32 cellular contexts compared by ENCODE assay signal in genomic region chr14:20215196-20215595, GRCh38. TPM values are rescaled to one million over a fixed set of nuclear protein-coding genes. Genes with fewer than 3 reads are reported as not detected.
"Had no signal": no experiment of that assay in that cellular context is flagged by ENCODE, and none has a peak within 500 bp of the region (broad histone marks: within the 10 kb centered on the region; RNA-seq: fewer than 3 reads in every experiment).

No MANE protein-coding gene starts in this region.

- H3K4me3 Mint-ChIP-seq: activated naive CD8-positive, alpha-beta T cell; activated T-cell treated with anti-CD3 and anti-CD28 coated beads, Interleukin-2, amount 50 U/mL, for 72 hours; nephron; stimulated activated effector memory CD8-positive, alpha-beta T cell treated with anti-CD3 and anti-CD28 coated beads, Interleukin-12 subunit alpha, Interleukin-12 subunit beta, amount 100 ng/mL, for 72 hours; stimulated activated naive CD8-positive, alpha-beta T cell treated with anti-CD3 and anti-CD28 coated beads, Interleukin-15, amount 100 ng/mL, for 72 hours; T-helper 2 cell treated with Interferon-gamma antibody and Interleukin-4, amounts not matched to agents 5 μg/mL and 100 μg/mL, for 36 hours had no signal

- H3K36me3 Mint-ChIP-seq: activated naive CD8-positive, alpha-beta T cell; stimulated activated effector memory CD8-positive, alpha-beta T cell treated with anti-CD3 and anti-CD28 coated beads, Interleukin-12 subunit alpha, Interleukin-12 subunit beta, amount 100 ng/mL, for 72 hours had no signal

- ATAC-seq: activated T-cell treated with anti-CD3 and anti-CD28 coated beads, Interleukin-2, amount 50 U/mL, for 72 hours; gastrocnemius medialis; mucosa of descending colon; sciatic nerve; stimulated activated effector memory CD8-positive, alpha-beta T cell treated with anti-CD3 and anti-CD28 coated beads, Interleukin-12 subunit alpha, Interleukin-12 subunit beta, amount 100 ng/mL, for 72 hours; stimulated activated naive CD8-positive, alpha-beta T cell treated with anti-CD3 and anti-CD28 coated beads, Interleukin-15, amount 100 ng/mL, for 72 hours had no signal

- H3K36me3 ChIP-seq: gastrocnemius medialis, left ventricle myocardium inferior, thyroid gland, upper lobe of left lung, vagina had no signal

- H3K27ac Mint-ChIP-seq: activated naive CD8-positive, alpha-beta T cell; activated T-cell treated with anti-CD3 and anti-CD28 coated beads, Interleukin-2, amount 50 U/mL, for 72 hours; nephron; progenitor cell of endocrine pancreas; stimulated activated effector memory CD8-positive, alpha-beta T cell treated with anti-CD3 and anti-CD28 coated beads, Interleukin-12 subunit alpha, Interleukin-12 subunit beta, amount 100 ng/mL, for 72 hours; stimulated activated naive CD8-positive, alpha-beta T cell treated with anti-CD3 and anti-CD28 coated beads, Interleukin-15, amount 100 ng/mL, for 72 hours; T-helper 2 cell treated with Interferon-gamma antibody and Interleukin-4, amounts not matched to agents 5 μg/mL and 100 μg/mL, for 36 hours had no signal

- H3K4me1 ChIP-seq: gastrocnemius medialis, left ventricle myocardium inferior, thyroid gland, upper lobe of left lung, vagina had no signal

- DNase-seq: activated CD4-positive, alpha-beta T cell treated with anti-CD3 and anti-CD28 coated beads for 4 hours; activated CD4-positive, alpha-beta T cell treated with anti-CD3 and anti-CD28 coated beads, Interleukin-2, amount 50 U/mL, for 4 hours; activated naive CD4-positive, alpha-beta T cell; activated T-cell treated with anti-CD3 and anti-CD28 coated beads for 4 hours; activated T-cell treated with anti-CD3 and anti-CD28 coated beads, Interleukin-2, amount 50 U/mL, for 72 hours; anterior cingulate cortex; gastrocnemius medialis; glutamatergic neuron; islet precursor cell; left ventricle myocardium inferior; mucosa of descending colon; small intestine; stimulated activated CD4-positive, alpha-beta T cell treated with anti-CD3 and anti-CD28 coated beads, Interleukin-4, amount 100 ng/mL, for 24 hours; stimulated activated naive CD8-positive, alpha-beta T cell treated with anti-CD3 and anti-CD28 coated beads, Interleukin-15, amount 100 ng/mL, for 72 hours; thyroid gland; upper lobe of left lung had no signal

- H3K9me3 Mint-ChIP-seq: activated T-cell treated with anti-CD3 and anti-CD28 coated beads, Interleukin-2, amount 50 U/mL, for 72 hours; stimulated activated effector memory CD8-positive, alpha-beta T cell treated with anti-CD3 and anti-CD28 coated beads, Interleukin-12 subunit alpha, Interleukin-12 subunit beta, amount 100 ng/mL, for 72 hours; stimulated activated naive CD8-positive, alpha-beta T cell treated with anti-CD3 and anti-CD28 coated beads, Interleukin-15, amount 100 ng/mL, for 72 hours; T-helper 2 cell treated with Interferon-gamma antibody and Interleukin-4, amounts not matched to agents 5 μg/mL and 100 μg/mL, for 36 hours had no signal

- H3K27ac ChIP-seq: coronary artery, gastrocnemius medialis, left ventricle myocardium inferior, thyroid gland, upper lobe of left lung, vagina, VCaP had no signal

- H3K4me3 ChIP-seq: coronary artery, gastrocnemius medialis, left ventricle myocardium inferior, lung, mucosa of descending colon, thyroid gland, upper lobe of left lung, vagina had no signal

- H3K27me3 ChIP-seq: gastrocnemius medialis, thyroid gland, upper lobe of left lung, vagina had no signal

- FAIRE-seq: endothelial cell of umbilical vein, small intestine had no signal

- H3K9me3 ChIP-seq: gastrocnemius medialis, mucosa of descending colon, thyroid gland, upper lobe of left lung, vagina had no signal

- H3K4me1 Mint-ChIP-seq: nephron; stimulated activated effector memory CD8-positive, alpha-beta T cell treated with anti-CD3 and anti-CD28 coated beads, Interleukin-12 subunit alpha, Interleukin-12 subunit beta, amount 100 ng/mL, for 72 hours; stimulated activated naive CD8-positive, alpha-beta T cell treated with anti-CD3 and anti-CD28 coated beads, Interleukin-15, amount 100 ng/mL, for 72 hours had no signal

- H3K27me3 Mint-ChIP-seq: progenitor cell of endocrine pancreas; stimulated activated naive CD8-positive, alpha-beta T cell treated with anti-CD3 and anti-CD28 coated beads, Interleukin-15, amount 100 ng/mL, for 72 hours had no signal

RNA-seq across cellular contexts. Expression of gene OR11H6, which starts 8.3 kb away (rescaled TPM):
- total RNA-seq: activated T-cell treated with anti-CD3 and anti-CD28 coated beads, Interleukin-2, amount 50 U/mL, for 72 hours; endothelial cell of umbilical vein; gastrocnemius medialis; left ventricle myocardium inferior; lung; mesenteric fat pad; mucosa of descending colon; osteoblast; progenitor cell of endocrine pancreas; renal cortical epithelial cell; sciatic nerve; thyroid gland; upper lobe of left lung; vagina had no signal
- polyA plus RNA-seq: adipose tissue, endothelial cell of umbilical vein, esophagus, lung, small intestine had no signal

RNA-seq across cellular contexts. Expression of gene OR11H7, which starts 13.6 kb away (rescaled TPM):
- total RNA-seq: activated T-cell treated with anti-CD3 and anti-CD28 coated beads, Interleukin-2, amount 50 U/mL, for 72 hours; endothelial cell of umbilical vein; gastrocnemius medialis; left ventricle myocardium inferior; lung; mesenteric fat pad; mucosa of descending colon; osteoblast; progenitor cell of endocrine pancreas; renal cortical epithelial cell; sciatic nerve; thyroid gland; upper lobe of left lung; vagina had no signal
- polyA plus RNA-seq: adipose tissue, endothelial cell of umbilical vein, esophagus, lung, small intestine had no signal

RNA-seq across cellular contexts. Expression of gene OR11H4, which starts 23.9 kb away (rescaled TPM):
- total RNA-seq: activated T-cell treated with anti-CD3 and anti-CD28 coated beads, Interleukin-2, amount 50 U/mL, for 72 hours; endothelial cell of umbilical vein; gastrocnemius medialis; left ventricle myocardium inferior; lung; mesenteric fat pad; mucosa of descending colon; osteoblast; progenitor cell of endocrine pancreas; renal cortical epithelial cell; sciatic nerve; thyroid gland; upper lobe of left lung; vagina had no signal
- polyA plus RNA-seq: adipose tissue, endothelial cell of umbilical vein, esophagus, lung, small intestine had no signal

RNA-seq across cellular contexts. Expression of gene OR11G2, which starts 24.5 kb away (rescaled TPM):
- total RNA-seq: activated T-cell treated with anti-CD3 and anti-CD28 coated beads, Interleukin-2, amount 50 U/mL, for 72 hours; endothelial cell of umbilical vein; gastrocnemius medialis; left ventricle myocardium inferior; lung; mesenteric fat pad; mucosa of descending colon; osteoblast; progenitor cell of endocrine pancreas; renal cortical epithelial cell; sciatic nerve; thyroid gland; upper lobe of left lung; vagina had no signal
- polyA plus RNA-seq: adipose tissue, endothelial cell of umbilical vein, esophagus, lung, small intestine had no signal
